ENCODE assay signal across 8 cellular contexts in the genomic region with DNA sequence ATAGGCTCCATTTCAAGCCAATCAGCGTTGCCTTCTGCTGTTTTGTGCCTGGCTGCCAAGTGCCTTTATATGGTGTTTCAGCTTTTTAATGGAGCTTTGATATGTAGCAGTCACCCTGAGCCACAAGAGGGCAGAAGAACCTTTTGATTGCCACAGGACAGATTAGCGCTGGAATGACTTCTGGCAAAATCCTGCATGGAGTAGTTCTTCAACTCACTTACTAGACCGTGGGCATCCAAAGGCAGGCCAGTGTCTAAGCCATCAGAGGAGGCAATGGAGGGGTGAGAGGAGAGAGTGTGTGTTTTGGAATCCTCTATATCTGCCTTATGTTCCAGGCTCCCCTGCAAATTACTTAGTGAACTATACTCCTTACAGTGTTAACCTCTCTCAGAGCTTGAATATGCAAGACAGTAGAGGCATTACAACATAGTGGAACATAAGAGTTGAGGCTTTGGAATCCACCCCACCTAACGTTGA. TPM values are rescaled to one million over a fixed set of nuclear protein-coding genes. Genes with fewer than 3 reads are reported as not detected.
DNase-seq lines count a peak whose midpoint lies in the region; ATAC-seq and TF ChIP-seq lines count a peak whose summit lies in the region.

No MANE protein-coding gene starts in this region.

- peak; percentile 88 for DNase-seq in DMS153 (lab: John Stamatoyannopoulos, UW)
- peak; percentile 91 for DNase-seq in Karpas-422
- peak; percentile 75 for DNase-seq in OCI-LY7 (ENCODE audit: low spot score)
- peak; percentile 20 for DNase-seq in activated T-cell treated with anti-CD3 and anti-CD28 coated beads, Interleukin-2, amount 50 U/mL, for 1 hour
- peak; percentile 81 to 97 for DNase-seq in fibroblast of lung (ENCODE audit: low read depth in 2 of 2)
- DNase-seq in superior temporal gyrus (ENCODE audit: extremely low spot score), result peak; percentile 94

- POLR2A ChIA-PET in OCI-LY7 (lab: Charles Lee), result interaction anchor here (1.2 kb wide), 1 partner anchor 171 kb away, joined by 4 read pairs; no protein-coding TSS in a partner anchor

- no TSS peak for BruUV-seq in OCI-LY7 (replicated peaks; lab: Mats Ljungman, UMichigan)

- peak overlapping the region; percentile 54 for H3K4me2 ChIP-seq in Karpas-422 (ENCODE audit: low read depth, low read length, poor library complexity, severe bottlenecking)
- H3K4me2 ChIP-seq in OCI-LY7 (ENCODE audit: low read length), result no peak overlapping the region
- H3K4me2 ChIP-seq in fibroblast of lung (ENCODE audit: extremely low read depth, insufficient read depth, low read length), result no peak overlapping the region

- H3K27me3 ChIP-seq in Karpas-422 (ENCODE audit: low read length), result no peaks in the 10 kb centered on the region
- H3K27me3 ChIP-seq in fibroblast of lung (ENCODE audit: control insufficient read depth, insufficient read depth, low read length), result no peaks in the 10 kb centered on the region

- H4K20me1 ChIP-seq in Karpas-422 (ENCODE audit: insufficient read depth, low read depth, low read length) (no peaks in the 10 kb centered on the region), OCI-LY7 (ENCODE audit: insufficient read depth, low read length) (no peaks in the 10 kb centered on the region), fibroblast of lung (ENCODE audit: control insufficient read depth, extremely low read depth, insufficient read depth, low read length) (no peaks in the 10 kb centered on the region)

- no peak overlapping the region for H3K4me3 Mint-ChIP-seq in nephron

- TF ChIP-seq CTCF in OCI-LY7 (conservative IDR thresholded peaks at IDR 0.05; ENCODE audit: low read length) (peak; percentile 99), fibroblast of lung (conservative IDR thresholded peaks at IDR 0.05 in 1 of 2, IDR thresholded peaks at IDR 0.05 in 1 of 2; ENCODE audit: low read depth in 1 of 2, low read length in 2 of 2) (peak; percentile 87 to 97), nephron (IDR thresholded peaks at IDR 0.05; ENCODE audit: unreplicated experiment in 3 of 3) (peak; percentile 82 to 91 (median 86))

- peaks cover 7% of the 10 kb centered on the region for H3K27me3 Mint-ChIP-seq in nephron (ENCODE audit: low read depth)

- CTCF ChIA-PET in OCI-LY7 (lab: Charles Lee; ENCODE audit: unreplicated experiment), result interaction anchor here (1.1 to 2.7 kb wide), 5 partner anchors 87 to 277 kb away, joined by 3 to 40 read pairs (median 5); no protein-coding TSS in a partner anchor

- peaks cover 47% of the 10 kb centered on the region for H3K4me1 ChIP-seq in Karpas-422 (ENCODE audit: low read length)
- H3K4me1 ChIP-seq in OCI-LY7 (ENCODE audit: insufficient read depth, low read length, poor library complexity, severe bottlenecking), result peaks cover 5% of the 10 kb centered on the region
- peaks cover 7% of the 10 kb centered on the region for H3K4me1 ChIP-seq in fibroblast of lung (ENCODE audit: control insufficient read depth, extremely low read depth, insufficient read depth, low read length)

- H3K9ac ChIP-seq in Karpas-422 (ENCODE audit: low read length), result no peak overlapping the region
- no peak overlapping the region for H3K9ac ChIP-seq in fibroblast of lung (ENCODE audit: insufficient read depth, low read length)

- peak overlapping the region in 2 of 3 experiments; percentile 7 to 14 for H3K27ac Mint-ChIP-seq in nephron

- no peaks in the 10 kb centered on the region for H3K9me3 Mint-ChIP-seq in nephron

- no peaks in the 10 kb centered on the region for H3K36me3 Mint-ChIP-seq in nephron (ENCODE audit: low read depth)

- ATAC-seq in HG02763 (IDR thresholded peaks at IDR 0.05; ENCODE audit: unreplicated experiment), result no peak

- peaks cover 17% of the 10 kb centered on the region for H3K4me1 Mint-ChIP-seq in nephron

- H3K9me2 ChIP-seq in Karpas-422 (replicated peaks; ENCODE audit: insufficient read depth, low read length), result no peaks in the 10 kb centered on the region
- H3K9me2 ChIP-seq in OCI-LY7 (ENCODE audit: insufficient read depth, low read length), result no peaks in the 10 kb centered on the region

- H3K9me3 ChIP-seq in Karpas-422 (ENCODE audit: low read length), result no peaks in the 10 kb centered on the region
- no peaks in the 10 kb centered on the region for H3K9me3 ChIP-seq in OCI-LY7 (ENCODE audit: low read length)
- H3K9me3 ChIP-seq in fibroblast of lung (ENCODE audit: control insufficient read depth, insufficient read depth, low read depth, low read length), result no peaks in the 10 kb centered on the region

- H2AFZ ChIP-seq in Karpas-422 (ENCODE audit: low read length), result no peak overlapping the region
- no peak overlapping the region for H2AFZ ChIP-seq in OCI-LY7 (ENCODE audit: low read length)
- H2AFZ ChIP-seq in fibroblast of lung (ENCODE audit: low read length), result no peak overlapping the region

- H3K79me2 ChIP-seq in Karpas-422 (ENCODE audit: low read length) (peaks cover 48% of the 10 kb centered on the region), OCI-LY7 (ENCODE audit: insufficient read depth, low read depth, low read length) (no peaks in the 10 kb centered on the region), fibroblast of lung (ENCODE audit: control insufficient read depth, insufficient read depth, low read length) (peaks cover 4% of the 10 kb centered on the region)

- intact Hi-C loops in OCI-LY7 (cut with micrococcal nuclease; ENCODE audit: unreplicated experiment), result loop anchor here (1.0 to 5.0 kb wide), 3 partner anchors 171 to 274 kb away; no protein-coding TSS in a partner anchor

- H3K36me3 ChIP-seq in Karpas-422 (ENCODE audit: insufficient read depth, low read length) (no peaks in the 10 kb centered on the region), OCI-LY7 (ENCODE audit: insufficient read depth, low read length) (no peaks in the 10 kb centered on the region), fibroblast of lung (ENCODE audit: control insufficient read depth, insufficient read depth, low read length) (no peaks in the 10 kb centered on the region)

- H3K27ac ChIP-seq in Karpas-422 (ENCODE audit: low read length) (peak overlapping the region; percentile 32), OCI-LY7 (ENCODE audit: low read depth, low read length, poor library complexity, severe bottlenecking) (no peak overlapping the region), fibroblast of lung (ENCODE audit: insufficient read depth, low read length) (no peak overlapping the region)

- H3K4me3 ChIP-seq in Karpas-422 (ENCODE audit: low read length) (no peak overlapping the region), OCI-LY7 (ENCODE audit: low read depth, low read length, poor library complexity, severe bottlenecking) (no peak overlapping the region), fibroblast of lung (replicated peaks in 1 of 4; ENCODE audit: control extremely low read depth in 1 of 4, insufficient read depth in 1 of 4, low read depth in 3 of 4, low read length in 4 of 4) (no peak overlapping the region)

RNA-seq across cellular contexts. Expression of gene ST3GAL3, which starts 56.2 kb away (rescaled TPM):
- total RNA-seq in Karpas-422 (2014; rRNA removed; shearing (Covaris generic); ENCODE audit: low replicate concordance), result 19.4 and 33.1 TPM in 2 replicates
- total RNA-seq in OCI-LY7 (2014; rRNA removed; shearing (Covaris generic)), result 13.2 and 24.0 TPM in 2 replicates
- 45.0 and 52.0 TPM in 2 replicates for total RNA-seq in OCI-LY7 (2022)
- total RNA-seq in fibroblast of lung, result 11.8 and 16.3 TPM in 2 replicates
- 13.1 and 13.7 TPM in 2 replicates for polyA plus RNA-seq in fibroblast of lung
- 11.7 and 13.0 TPM in 2 replicates for polyA plus RNA-seq in fibroblast of lung (2012)
- polyA minus RNA-seq in fibroblast of lung (ENCODE audit: low replicate concordance), result 53.2 and 73.3 TPM in 2 replicates

Comparison
In these comparisons a context has a peak if more than half of its experiments do, and no peak if none do; other contexts are left out.
1. DNase-seq: peak in every context shown above with its lines; median percentile 94 in superior temporal gyrus; 91 in Karpas-422; 89 in fibroblast of lung; 88 in DMS153; 75 in OCI-LY7; 20 in activated T-cell treated with anti-CD3 and anti-CD28 coated beads, Interleukin-2, amount 50 U/mL, for 1 hour.